Comparison of ENCODE assay signal across 8 cellular contexts in genomic region chr15:62254137-62254934, GRCh38.
DNase-seq lines count a peak whose midpoint lies in the region; ATAC-seq, FAIRE-seq and TF ChIP-seq lines count a peak whose summit lies in the region.

No MANE protein-coding gene starts in this region.

- no peaks in the 10 kb centered on the region for H3K9me3 Mint-ChIP-seq in CD8-positive, alpha-beta memory T cell
- H3K9me3 Mint-ChIP-seq in activated naive CD4-positive, alpha-beta T cell treated with anti-CD3 and anti-CD28 coated beads for 36 hours: no peaks in the 10 kb centered on the region

- FAIRE-seq in small intestine (lab: Jason Lieb, UNC): no peak

- WGBS in small intestine, 3 donors: 34 to 40% (median 35%) methylated on average over 11 of the region's 11 CpGs

- H3K4me3 ChIP-seq in CD8-positive, alpha-beta memory T cell (ENCODE audit: low read length): no peak overlapping the region
- H3K4me3 ChIP-seq in SJCRH30: no peak overlapping the region
- H3K4me3 ChIP-seq in left ventricle myocardium inferior: no peak overlapping the region
- H3K4me3 ChIP-seq in small intestine (ENCODE audit: low read depth in 1 of 2, low read length in 2 of 2): no peak overlapping the region

- DNase-seq in CD8-positive, alpha-beta memory T cell: peak; percentile 14 to 53 (median 39)
- DNase-seq in SJCRH30: peak; percentile 69 to 83
- peak; percentile 79 for DNase-seq in activated naive CD4-positive, alpha-beta T cell treated with anti-CD3 and anti-CD28 coated beads for 36 hours
- DNase-seq in left ventricle myocardium inferior: peak; percentile 61
- DNase-seq in small intestine: peak; percentile 62
- DNase-seq in MV-4-11 (lab: John Stamatoyannopoulos, UW): no peak

- peak overlapping the region in 1 of 8 donors; percentile 31 for H3K27ac Mint-ChIP-seq in CD8-positive, alpha-beta memory T cell
- no peak overlapping the region for H3K27ac Mint-ChIP-seq in activated naive CD4-positive, alpha-beta T cell treated with anti-CD3 and anti-CD28 coated beads for 36 hours

- intact Hi-C loops in activated naive CD4-positive, alpha-beta T cell treated with anti-CD3 and anti-CD28 coated beads for 36 hours (cut with micrococcal nuclease): loop anchor here (2.0 to 5.0 kb wide), 3 partner anchors 87 to 182 kb away; partner anchors contain the start of gene C2CD4B
- intact Hi-C loops in left ventricle myocardium inferior (cut with micrococcal nuclease): loop anchor here (10.0 kb wide), 1 partner anchor 180 kb away; no protein-coding TSS in a partner anchor

- peak; percentile 76 for TF ChIP-seq CTCF in left ventricle myocardium inferior (IDR thresholded peaks at IDR 0.05; ENCODE audit: borderline replicate concordance)

- H3K9me3 ChIP-seq in CD8-positive, alpha-beta memory T cell (ENCODE audit: low read length): no peaks in the 10 kb centered on the region
- H3K9me3 ChIP-seq in SJCRH30 (replicated peaks): no peaks in the 10 kb centered on the region
- no peaks in the 10 kb centered on the region for H3K9me3 ChIP-seq in left ventricle myocardium inferior (replicated peaks)
- no peaks in the 10 kb centered on the region for H3K9me3 ChIP-seq in small intestine (ENCODE audit: control insufficient read depth, low read depth)

- POLR2A ChIA-PET in CD8-positive, alpha-beta memory T cell (lab: Charles Lee): no interaction called here

- no peaks in the 10 kb centered on the region for H3K4me1 ChIP-seq in CD8-positive, alpha-beta memory T cell (ENCODE audit: insufficient read depth, low read length)
- H3K4me1 ChIP-seq in SJCRH30: no peaks in the 10 kb centered on the region
- H3K4me1 ChIP-seq in left ventricle myocardium inferior: no peaks in the 10 kb centered on the region
- no peaks in the 10 kb centered on the region for H3K4me1 ChIP-seq in small intestine (ENCODE audit: control insufficient read depth in 2 of 2, insufficient read depth in 1 of 2, low read depth in 1 of 2, low read length in 1 of 2)

- CTCF ChIA-PET in CD8-positive, alpha-beta memory T cell (lab: Charles Lee): interaction anchor here (0.7 to 1.8 kb wide), 2 partner anchors 13 to 130 kb away, joined by 3 to 6 read pairs; no protein-coding TSS in a partner anchor
- CTCF ChIA-PET in activated naive CD4-positive, alpha-beta T cell treated with anti-CD3 and anti-CD28 coated beads for 36 hours (lab: Charles Lee): interaction anchor here (0.6 to 2.4 kb wide), 25 partner anchors 8 to 1818 kb away, joined by 3 to 11 read pairs (median 3); no protein-coding TSS in a partner anchor

- ATAC-seq in HG03354 (IDR thresholded peaks at IDR 0.05; ENCODE audit: poor library complexity, severe bottlenecking, unreplicated experiment): peak; percentile 48
- ATAC-seq in GM19328 (IDR thresholded peaks at IDR 0.05; ENCODE audit: unreplicated experiment): no peak

- no peaks in the 10 kb centered on the region for H3K4me1 Mint-ChIP-seq in CD8-positive, alpha-beta memory T cell
- no peaks in the 10 kb centered on the region for H3K4me1 Mint-ChIP-seq in activated naive CD4-positive, alpha-beta T cell treated with anti-CD3 and anti-CD28 coated beads for 36 hours (ENCODE audit: low read depth)

- no peaks in the 10 kb centered on the region for H3K27me3 ChIP-seq in CD8-positive, alpha-beta memory T cell (ENCODE audit: insufficient read depth, low read length, poor library complexity, severe bottlenecking)
- H3K27me3 ChIP-seq in SJCRH30 (no peaks in the 10 kb centered on the region), left ventricle myocardium inferior (ENCODE audit: low read depth) (no peaks in the 10 kb centered on the region), small intestine (ENCODE audit: control insufficient read depth in 2 of 2, insufficient read depth in 2 of 2, low read length in 2 of 2) (no peaks in the 10 kb centered on the region)

- no peak overlapping the region for H3K27ac ChIP-seq in CD8-positive, alpha-beta memory T cell (ENCODE audit: low read depth, low read length)
- H3K27ac ChIP-seq in SJCRH30 (no peak overlapping the region), left ventricle myocardium inferior (replicated peaks) (no peak overlapping the region), small intestine (ENCODE audit: low read depth in 1 of 2, low read length in 1 of 2) (no peak overlapping the region)

- H3K27me3 Mint-ChIP-seq in CD8-positive, alpha-beta memory T cell: peaks cover 10 to 39% of the 10 kb centered on the region in 2 donors
- peaks cover 12% of the 10 kb centered on the region for H3K27me3 Mint-ChIP-seq in activated naive CD4-positive, alpha-beta T cell treated with anti-CD3 and anti-CD28 coated beads for 36 hours (ENCODE audit: low read depth)

- no peaks in the 10 kb centered on the region for H3K36me3 Mint-ChIP-seq in CD8-positive, alpha-beta memory T cell
- H3K36me3 Mint-ChIP-seq in activated naive CD4-positive, alpha-beta T cell treated with anti-CD3 and anti-CD28 coated beads for 36 hours (ENCODE audit: low read depth): no peaks in the 10 kb centered on the region

- no peaks in the 10 kb centered on the region for H3K36me3 ChIP-seq in CD8-positive, alpha-beta memory T cell (ENCODE audit: insufficient read depth, low read length)
- H3K36me3 ChIP-seq in SJCRH30: no peaks in the 10 kb centered on the region
- no peaks in the 10 kb centered on the region for H3K36me3 ChIP-seq in left ventricle myocardium inferior
- H3K36me3 ChIP-seq in small intestine (ENCODE audit: control insufficient read depth in 2 of 2, insufficient read depth in 2 of 2, low read length in 2 of 2): no peaks in the 10 kb centered on the region

- H3K4me3 Mint-ChIP-seq in CD8-positive, alpha-beta memory T cell: no peak overlapping the region
- no peak overlapping the region for H3K4me3 Mint-ChIP-seq in activated naive CD4-positive, alpha-beta T cell treated with anti-CD3 and anti-CD28 coated beads for 36 hours
